In the genomic region with DNA sequence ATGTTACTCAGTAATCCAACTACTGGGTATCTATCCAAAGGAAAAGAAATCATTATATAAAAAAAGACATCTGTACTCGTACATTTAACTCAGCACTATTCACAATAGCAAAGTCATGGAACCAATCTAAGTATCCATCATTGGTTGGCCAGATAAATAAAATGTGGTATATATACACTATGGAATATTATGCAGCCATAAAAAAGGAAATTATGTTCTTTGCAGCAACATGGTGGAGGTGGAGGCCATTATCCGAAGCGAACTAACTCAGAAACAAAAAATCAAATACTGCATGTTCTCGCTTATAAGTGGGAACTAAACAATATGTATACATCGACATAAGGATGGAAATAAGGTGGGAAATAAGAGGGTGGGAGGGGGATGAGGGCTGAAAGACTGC, we compare ENCODE assay signal across 38 cellular contexts. TPM values are rescaled to one million over a fixed set of nuclear protein-coding genes. Genes with fewer than 3 reads are reported as not detected.
"Had no signal": no experiment of that assay in that cellular context is flagged by ENCODE, and none has a peak within 500 bp of the region (broad histone marks: within the 10 kb centered on the region; RNA-seq: fewer than 3 reads in every experiment).

No MANE protein-coding gene starts in this region.

- ATAC-seq: activated naive CD4-positive, alpha-beta T cell treated with anti-CD3 and anti-CD28 coated beads, Interleukin-2, amount 50 U/mL, for 72 hours; activated naive CD8-positive, alpha-beta T cell treated with anti-CD3 and anti-CD28 coated beads, Interleukin-2, amount 50 U/mL, for 24 hours; activated T-cell treated with anti-CD3 and anti-CD28 coated beads, Interleukin-2, amount 50 U/mL, for 4 hours; activated T-cell treated with anti-CD3 and anti-CD28 coated beads, Interleukin-2, amount 50 U/mL, for 72 hours; body of pancreas had no signal

- H3K27me3 Mint-ChIP-seq: activated naive CD4-positive, alpha-beta T cell treated with anti-CD3 and anti-CD28 coated beads, Interleukin-2, amount 10 ng/mL, durations not matched to agents 7 days and 5 days; activated naive CD4-positive, alpha-beta T cell treated with anti-CD3 and anti-CD28 coated beads, Interleukin-2, amount 50 U/mL, for 24 hours; activated naive CD8-positive, alpha-beta T cell; activated naive CD8-positive, alpha-beta T cell treated with anti-CD3 and anti-CD28 coated beads for 36 hours; activated naive CD8-positive, alpha-beta T cell treated with anti-CD3 and anti-CD28 coated beads, Interleukin-2, amount 10 ng/mL, durations not matched to agents 7 days and 5 days; activated naive CD8-positive, alpha-beta T cell treated with anti-CD3 and anti-CD28 coated beads, Interleukin-2, amount 50 U/mL, for 24 hours; activated T-cell treated with anti-CD3 and anti-CD28 coated beads, Interleukin-2, amount 50 U/mL, for 24 hours; central memory CD8-positive, alpha-beta T cell had no signal

- H3K4me3 Mint-ChIP-seq: activated naive CD4-positive, alpha-beta T cell treated with anti-CD3 and anti-CD28 coated beads for 36 hours; activated naive CD4-positive, alpha-beta T cell treated with anti-CD3 and anti-CD28 coated beads, Interleukin-2, amount 10 ng/mL, durations not matched to agents 7 days and 5 days; activated naive CD4-positive, alpha-beta T cell treated with anti-CD3 and anti-CD28 coated beads, Interleukin-2, amount 50 U/mL, for 24 hours; activated naive CD8-positive, alpha-beta T cell; activated naive CD8-positive, alpha-beta T cell treated with anti-CD3 and anti-CD28 coated beads for 36 hours; activated naive CD8-positive, alpha-beta T cell treated with anti-CD3 and anti-CD28 coated beads, Interleukin-2, amount 10 ng/mL, durations not matched to agents 7 days and 5 days; activated naive CD8-positive, alpha-beta T cell treated with anti-CD3 and anti-CD28 coated beads, Interleukin-2, amount 50 U/mL, for 24 hours; activated T-cell treated with anti-CD3 and anti-CD28 coated beads, Interleukin-2, amount 50 U/mL, for 24 hours; activated T-cell treated with anti-CD3 and anti-CD28 coated beads, Interleukin-2, amount 50 U/mL, for 4 hours; activated T-cell treated with anti-CD3 and anti-CD28 coated beads, Interleukin-2, amount 50 U/mL, for 72 hours; activated T-helper 1 cell treated with anti-CD3 and anti-CD28 coated beads, Interleukin-12 subunit alpha, Interleukin-12 subunit beta, Interleukin-2, Interleukin-4 antibody, amounts not matched to agents 30 ng/mL and 10 ng/mL and 1 ng/mL, durations not matched to agents 14 hours and 24 hours and 36 hours; brain; central memory CD8-positive, alpha-beta T cell had no signal

- H3K9me3 Mint-ChIP-seq: activated naive CD4-positive, alpha-beta T cell treated with anti-CD3 and anti-CD28 coated beads, Interleukin-2, amount 50 U/mL, for 24 hours; activated naive CD4-positive, alpha-beta T cell treated with anti-CD3 and anti-CD28 coated beads, Interleukin-2, amount 50 U/mL, for 72 hours; activated naive CD8-positive, alpha-beta T cell treated with anti-CD3 and anti-CD28 coated beads, Interleukin-2, amount 10 ng/mL, durations not matched to agents 7 days and 5 days; activated T-cell treated with anti-CD3 and anti-CD28 coated beads, Interleukin-2, amount 50 U/mL, for 72 hours; central memory CD8-positive, alpha-beta T cell had no signal

- H3K27ac Mint-ChIP-seq: activated naive CD4-positive, alpha-beta T cell treated with anti-CD3 and anti-CD28 coated beads for 36 hours; activated naive CD4-positive, alpha-beta T cell treated with anti-CD3 and anti-CD28 coated beads, Interleukin-2, amount 10 ng/mL, durations not matched to agents 7 days and 5 days; activated naive CD8-positive, alpha-beta T cell; activated naive CD8-positive, alpha-beta T cell treated with anti-CD3 and anti-CD28 coated beads for 36 hours; activated naive CD8-positive, alpha-beta T cell treated with anti-CD3 and anti-CD28 coated beads, Interleukin-2, amount 10 ng/mL, durations not matched to agents 7 days and 5 days; activated naive CD8-positive, alpha-beta T cell treated with anti-CD3 and anti-CD28 coated beads, Interleukin-2, amount 50 U/mL, for 24 hours; activated T-cell treated with anti-CD3 and anti-CD28 coated beads, Interleukin-2, amount 50 U/mL, for 24 hours; activated T-cell treated with anti-CD3 and anti-CD28 coated beads, Interleukin-2, amount 50 U/mL, for 72 hours; activated T-helper 1 cell treated with anti-CD3 and anti-CD28 coated beads, Interleukin-12 subunit alpha, Interleukin-12 subunit beta, Interleukin-2, Interleukin-4 antibody, amounts not matched to agents 30 ng/mL and 10 ng/mL and 1 ng/mL, durations not matched to agents 14 hours and 24 hours and 36 hours; activated T-helper 2 cell treated with anti-CD3 and anti-CD28 coated beads, Interferon-gamma antibody, Interleukin-2, Interleukin-4, amounts not matched to agents 10 μg/mL and 5 μg/mL and 100 μg/mL, durations not matched to agents 14 hours and 24 hours and 36 hours; brain had no signal

- H3K27ac ChIP-seq: adrenal gland, ascending aorta, body of pancreas, brain microvascular endothelial cell, breast epithelium, cardiac muscle cell had no signal

- H3K36me3 ChIP-seq: adrenal gland, ascending aorta, brain microvascular endothelial cell, breast epithelium, cardiac muscle cell had no signal

- H3K9me3 ChIP-seq: adrenal gland, ascending aorta, body of pancreas, breast epithelium had no signal

- H3K4me3 ChIP-seq: adrenal gland, ascending aorta, body of pancreas, breast epithelium, cardiac muscle cell had no signal

- FAIRE-seq: astrocyte, bronchial epithelial cell had no signal

- H3K4me1 ChIP-seq: adrenal gland, ascending aorta, breast epithelium had no signal

- H3K4me1 Mint-ChIP-seq: activated naive CD4-positive, alpha-beta T cell treated with anti-CD3 and anti-CD28 coated beads, Interleukin-2, amount 10 ng/mL, durations not matched to agents 7 days and 5 days; activated naive CD8-positive, alpha-beta T cell treated with anti-CD3 and anti-CD28 coated beads, Interleukin-2, amount 10 ng/mL, durations not matched to agents 7 days and 5 days had no signal

- H3K27me3 ChIP-seq: adrenal gland, ascending aorta, body of pancreas, breast epithelium, cardiac muscle cell had no signal

- H3K36me3 Mint-ChIP-seq: brain had no signal

- DNase-seq: activated effector memory CD4-positive, alpha-beta T cell treated with anti-CD3 and anti-CD28 coated beads, Interleukin-2, amount 50 U/mL, for 16 hours; activated gamma-delta T cell; activated gamma-delta T cell treated with Interleukin-2 at 50 U/mL for 16 hours; activated naive CD4-positive, alpha-beta T cell; activated naive CD4-positive, alpha-beta T cell treated with anti-CD3 and anti-CD28 coated beads for 36 hours; activated naive CD4-positive, alpha-beta T cell treated with anti-CD3 and anti-CD28 coated beads, Interleukin-2, amount 50 U/mL, for 16 hours; activated naive CD8-positive, alpha-beta T cell treated with anti-CD3 and anti-CD28 coated beads for 36 hours; activated T-cell treated with anti-CD3 and anti-CD28 coated beads, Interleukin-2, amount 50 U/mL, for 24 hours; activated T-cell treated with anti-CD3 and anti-CD28 coated beads, Interleukin-2, amount 50 U/mL, for 4 hours; activated T-cell treated with anti-CD3 and anti-CD28 coated beads, Interleukin-2, amount 50 U/mL, for 72 hours; amniotic stem cell; amygdala; anterior cingulate cortex; brain microvascular endothelial cell; caudate nucleus; central memory CD4-positive, alpha-beta T cell; cerebellar nuclear complex had no signal

RNA-seq across cellular contexts. Expression of a gene that starts 56.2 kb away (rescaled TPM):
- total RNA-seq: activated naive CD4-positive, alpha-beta T cell treated with anti-CD3 and anti-CD28 coated beads for 36 hours; activated naive CD4-positive, alpha-beta T cell treated with anti-CD3 and anti-CD28 coated beads, Interleukin-2, amount 50 U/mL, for 72 hours; activated naive CD8-positive, alpha-beta T cell treated with anti-CD3 and anti-CD28 coated beads for 36 hours; activated naive CD8-positive, alpha-beta T cell treated with anti-CD3 and anti-CD28 coated beads, Interleukin-2, amount 10 ng/mL, durations not matched to agents 7 days and 5 days; activated T-cell treated with anti-CD3 and anti-CD28 coated beads, Interleukin-2, amount 50 U/mL, for 4 hours; activated T-cell treated with anti-CD3 and anti-CD28 coated beads, Interleukin-2, amount 50 U/mL, for 72 hours; activated T-helper 1 cell treated with anti-CD3 and anti-CD28 coated beads, Interleukin-12 subunit alpha, Interleukin-12 subunit beta, Interleukin-2, Interleukin-4 antibody, amounts not matched to agents 30 ng/mL and 10 ng/mL and 1 ng/mL, durations not matched to agents 14 hours and 24 hours and 36 hours; activated T-helper 2 cell treated with anti-CD3 and anti-CD28 coated beads, Interferon-gamma antibody, Interleukin-2, Interleukin-4, amounts not matched to agents 10 μg/mL and 5 μg/mL and 100 μg/mL, durations not matched to agents 14 hours and 24 hours and 36 hours; ascending aorta; astrocyte; body of pancreas; bronchial epithelial cell; cardiac muscle cell; cardiac septum; cerebellum; chondrocyte had no signal
- polyA plus RNA-seq: aorta, cardiac muscle cell had no signal
